8 cellular contexts compared by ENCODE assay signal in the genomic region with DNA sequence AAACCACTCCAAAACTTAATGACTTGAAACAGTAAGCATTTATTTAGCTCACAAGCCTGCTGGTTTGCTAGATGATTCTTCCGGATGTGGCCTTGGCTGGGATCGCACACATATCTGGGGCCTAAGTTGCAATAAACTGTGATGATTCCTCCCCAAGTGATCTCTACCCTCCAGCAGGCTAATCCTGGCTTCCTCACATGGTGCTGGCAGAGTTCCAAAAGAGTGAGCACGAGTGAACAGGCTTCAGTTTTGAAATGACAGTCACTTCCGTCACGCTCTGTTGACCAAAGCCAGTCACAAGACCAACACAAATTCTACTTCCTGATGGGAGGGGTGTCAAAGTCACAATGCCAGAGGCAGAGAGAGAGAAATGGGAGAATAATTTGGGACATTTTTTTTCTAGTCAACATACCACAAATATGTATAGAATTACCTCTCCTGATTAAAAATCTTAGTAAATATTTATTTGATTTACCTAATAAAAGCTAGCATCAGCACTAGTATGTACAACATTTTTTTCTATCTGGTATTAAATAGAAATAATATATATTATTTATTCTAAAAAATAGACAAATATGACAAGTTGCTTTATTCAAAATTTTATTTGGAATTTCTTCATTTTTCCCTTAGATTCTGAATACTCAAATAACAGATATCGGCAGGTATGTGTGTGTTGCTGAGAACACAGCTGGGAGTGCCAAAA.
DNase-seq lines count a peak whose midpoint lies in the region; ATAC-seq, FAIRE-seq and TF ChIP-seq lines count a peak whose summit lies in the region.

No MANE protein-coding gene starts in this region.

- H3K4me3 Mint-ChIP-seq in type B pancreatic cell: no peak overlapping the region

- no peaks in the 10 kb centered on the region for H3K9me3 Mint-ChIP-seq in type B pancreatic cell

- H3K27me3 ChIP-seq in bronchial epithelial cell (ENCODE audit: control insufficient read depth, insufficient read depth, low read length) (no peaks in the 10 kb centered on the region), left lung (no peaks in the 10 kb centered on the region)
- H3K27me3 ChIP-seq in effector memory CD4-positive, alpha-beta T cell (replicated peaks; ENCODE audit: control insufficient read depth, insufficient read depth, low read length, poor library complexity, severe bottlenecking): no peaks in the 10 kb centered on the region

- peak; percentile 75 for ATAC-seq in GM21737 (IDR thresholded peaks at IDR 0.05; ENCODE audit: unreplicated experiment)
- peak; percentile 58 for ATAC-seq in left lung

- peak overlapping the region; percentile 42 to 46 for H3K27ac ChIP-seq in left lung
- H3K27ac ChIP-seq in effector memory CD4-positive, alpha-beta T cell (ENCODE audit: insufficient read depth, low read length, poor library complexity, severe bottlenecking): no peak overlapping the region

- H3K4me1 ChIP-seq in left lung: peaks cover 0 to 9% of the 10 kb centered on the region in 2 donors
- H3K4me1 ChIP-seq in effector memory CD4-positive, alpha-beta T cell (ENCODE audit: control insufficient read depth, insufficient read depth, low read length, poor library complexity, severe bottlenecking): no peaks in the 10 kb centered on the region

- intact Hi-C loops in left lung (cut with DNase I): no loop called here

- TF ChIP-seq CTCF in GM12865 (IDR thresholded peaks at IDR 0.05; ENCODE audit: insufficient read depth, low read depth, low read length, missing control alignments) (no peak), bronchial epithelial cell (IDR thresholded peaks at IDR 0.05; ENCODE audit: insufficient read depth, low read length, severe bottlenecking) (no peak), left lung (IDR thresholded peaks at IDR 0.05) (no peak), type B pancreatic cell (conservative IDR thresholded peaks at IDR 0.05) (no peak)

- H3K36me3 ChIP-seq in bronchial epithelial cell (ENCODE audit: control insufficient read depth, insufficient read depth, low read length) (no peaks in the 10 kb centered on the region), left lung (no peaks in the 10 kb centered on the region)
- no peaks in the 10 kb centered on the region for H3K36me3 ChIP-seq in effector memory CD4-positive, alpha-beta T cell (ENCODE audit: control insufficient read depth, insufficient read depth, low read length)

- H3K4me3 ChIP-seq in GM12865 (ENCODE audit: low read depth, low read length): no peak overlapping the region
- H3K4me3 ChIP-seq in bronchial epithelial cell (ENCODE audit: low read depth, low read length): no peak overlapping the region
- no peak overlapping the region for H3K4me3 ChIP-seq in left lung
- H3K4me3 ChIP-seq in effector memory CD4-positive, alpha-beta T cell (ENCODE audit: insufficient read depth, low read depth, low read length, poor library complexity, severe bottlenecking): no peak overlapping the region

- no peaks in the 10 kb centered on the region for H3K9me3 ChIP-seq in left lung
- H3K9me3 ChIP-seq in effector memory CD4-positive, alpha-beta T cell (ENCODE audit: control insufficient read depth, low read length): no peaks in the 10 kb centered on the region

- H3K4me1 Mint-ChIP-seq in type B pancreatic cell (ENCODE audit: unreplicated experiment): peaks cover 5% of the 10 kb centered on the region

- H3K27ac Mint-ChIP-seq in type B pancreatic cell: peak overlapping the region; percentile 37

- no peaks in the 10 kb centered on the region for H3K27me3 Mint-ChIP-seq in type B pancreatic cell

- DNase-seq in GM12865 (ENCODE audit: low read depth) (peak; percentile 89), HUDEP-2 (lab: John Stamatoyannopoulos, UW; ENCODE audit: unreplicated experiment in 76 of 76) (peak in 65 of 76 experiments; percentile 8 to 81 (median 41)), NOMO-1 treated with DMSO at 0.1 percent for 48 hours (lab: John Stamatoyannopoulos, UW; ENCODE audit: unreplicated experiment) (peak; percentile 7), bronchial epithelial cell (ENCODE audit: low read depth) (peak; percentile 88), left lung (peak in 1 of 2 donors; percentile 68), type B pancreatic cell (ENCODE audit: extremely low spot score, unreplicated experiment) (peak; percentile 66)
- DNase-seq in effector memory CD4-positive, alpha-beta T cell: no peak

- FAIRE-seq in bronchial epithelial cell (lab: Jason Lieb, UNC): no peak

- peaks cover 6% of the 10 kb centered on the region for H3K36me3 Mint-ChIP-seq in type B pancreatic cell

Comparison
In these comparisons a context has a peak if more than half of its experiments do, and no peak if none do; other contexts are left out.
1. DNase-seq: peak in GM12865 (single experiment), HUDEP-2 (65 of 76), NOMO-1 treated with DMSO at 0.1 percent for 48 hours (single experiment), bronchial epithelial cell (single experiment) and type B pancreatic cell (single experiment); none in effector memory CD4-positive, alpha-beta T cell (0 of 3).